ENCODE assay signal across 9 cellular contexts in genomic region chr16:85752511-85753420, GRCh38. TPM values are rescaled to one million over a fixed set of nuclear protein-coding genes. Genes with fewer than 3 reads are reported as not detected.
DNase-seq lines count a peak whose midpoint lies in the region; ATAC-seq and TF ChIP-seq lines count a peak whose summit lies in the region.
"Had no signal": no experiment of that assay in that cellular context is flagged by ENCODE, and none has a peak within 500 bp of the region (broad histone marks: within the 10 kb centered on the region; RNA-seq: fewer than 3 reads in every experiment).

No MANE protein-coding gene starts in this region.

- no peaks in the 10 kb centered on the region for H3K9me3 ChIP-seq in CD4-positive, alpha-beta T cell (ENCODE audit: control insufficient read depth, low read length)
- no peaks in the 10 kb centered on the region for H3K9me3 ChIP-seq in mesenchymal stem cell (ENCODE audit: control insufficient read depth, low read length)

- H4K91ac ChIP-seq in mesenchymal stem cell (ENCODE audit: low read length): no peak overlapping the region

- H3K36me3 Mint-ChIP-seq in CD4-positive, alpha-beta T cell (ENCODE audit: low read depth): no peaks in the 10 kb centered on the region
- H3K36me3 Mint-ChIP-seq in T-cell: no peaks in the 10 kb centered on the region

- ATAC-seq in CD4-positive, alpha-beta T cell (ENCODE audit: poor library complexity): no peak
- ATAC-seq in T-cell (replicated peaks in 1 of 4) (no peak), HG03039 (IDR thresholded peaks at IDR 0.05; ENCODE audit: unreplicated experiment) (no peak)

- peak overlapping the region in 1 of 2 experiments; percentile 76 for H2BK12ac ChIP-seq in mesenchymal stem cell (ENCODE audit: low read length in 2 of 2)

- peaks cover 37% of the 10 kb centered on the region for H3K27me3 ChIP-seq in CD4-positive, alpha-beta T cell (ENCODE audit: control insufficient read depth, insufficient read depth, low read length)
- peaks cover 36 to 42% of the 10 kb centered on the region in 2 experiments for H3K27me3 ChIP-seq in mesenchymal stem cell (ENCODE audit: control insufficient read depth in 1 of 2, insufficient read depth in 1 of 2, low read length in 2 of 2)

- peaks cover 42% of the 10 kb centered on the region for H3K27me3 Mint-ChIP-seq in CD4-positive, alpha-beta T cell
- H3K27me3 Mint-ChIP-seq in T-cell: peaks cover 11 to 39% of the 10 kb centered on the region in 2 donors

- no peak overlapping the region for H2BK120ac ChIP-seq in mesenchymal stem cell (ENCODE audit: low read depth, low read length)

- POLR2A ChIA-PET in CD4-positive, alpha-beta T cell (lab: Charles Lee): no interaction called here
- POLR2A ChIA-PET in T-cell (lab: Charles Lee): interaction anchor here in 1 of 2 donors (0.5 to 0.6 kb wide), 2 partner anchors 161 to 1678 kb away, joined by 3 to 4 read pairs; no protein-coding TSS in a partner anchor

- H3K9me3 Mint-ChIP-seq in CD4-positive, alpha-beta T cell: no peaks in the 10 kb centered on the region
- no peaks in the 10 kb centered on the region for H3K9me3 Mint-ChIP-seq in T-cell

- DNase-seq in CD4-positive, alpha-beta T cell: no peak
- DNase-seq in LNCaP clone FGC (ENCODE audit: low read depth) (peak; percentile 45), astrocyte of the cerebellum (ENCODE audit: low read depth) (no peak), mesenchymal stem cell (peak; percentile 78), T-cell (no peak), SKM-1 treated with dmso at 0.1 percent for 144 hours (lab: John Stamatoyannopoulos, UW; ENCODE audit: unreplicated experiment) (no peak), C1 segment of cervical spinal cord (lab: John Stamatoyannopoulos, UW) (no peak)
- DNase-seq: activated CD8-positive, alpha-beta memory T cell treated with anti-CD3 and anti-CD28 coated beads for 24 hours had no signal

- H3K4me3 ChIP-seq in LNCaP clone FGC (ENCODE audit: low read depth, low read length) (no peak overlapping the region), astrocyte of the cerebellum (ENCODE audit: low read depth, low read length) (no peak overlapping the region), mesenchymal stem cell (ENCODE audit: insufficient read depth in 1 of 2, low read depth in 1 of 2, low read length in 2 of 2) (no peak overlapping the region)

- H3K9ac ChIP-seq in mesenchymal stem cell (ENCODE audit: low read length): no peak overlapping the region

- H3K14ac ChIP-seq in mesenchymal stem cell (ENCODE audit: low read length in 2 of 2): no peak overlapping the region

- peaks cover 5% of the 10 kb centered on the region for H3K4me1 Mint-ChIP-seq in CD4-positive, alpha-beta T cell (ENCODE audit: low read depth)
- H3K4me1 Mint-ChIP-seq in T-cell: peaks cover 5 to 15% (median 6%) of the 10 kb centered on the region in 3 donors

- no peak overlapping the region for H3K23ac ChIP-seq in mesenchymal stem cell (ENCODE audit: low read length in 2 of 2)

- peak overlapping the region in 1 of 2 experiments; percentile 35 for H3K18ac ChIP-seq in mesenchymal stem cell (ENCODE audit: low read depth in 1 of 2, low read length in 2 of 2)

- WGBS in mesenchymal stem cell: 36% methylated on average over 21 of the region's 21 CpGs

- H2AK5ac ChIP-seq in mesenchymal stem cell (ENCODE audit: low read length, severe bottlenecking): no peak overlapping the region

- intact Hi-C loops in CD4-positive, alpha-beta T cell (cut with DNase I, micrococcal nuclease): no loop called here

- peak overlapping the region; percentile 51 for H3K4me3 Mint-ChIP-seq in CD4-positive, alpha-beta T cell
- peak overlapping the region in 1 of 3 donors; percentile 28 for H3K4me3 Mint-ChIP-seq in T-cell

- in situ Hi-C loops in astrocyte of the cerebellum (cut with HindIII; ENCODE audit: low sequenced_read_pairs): no loop called here

- no peaks in the 10 kb centered on the region for H3K36me3 ChIP-seq in mesenchymal stem cell (ENCODE audit: control insufficient read depth in 1 of 2, insufficient read depth in 2 of 2, low read depth in 1 of 2, low read length in 2 of 2)

- CTCF ChIA-PET in CD4-positive, alpha-beta T cell (lab: Charles Lee): no interaction called here
- CTCF ChIA-PET in T-cell (lab: Charles Lee): interaction anchor here in 1 of 2 donors (0.6 kb wide), 1 partner anchor 67 kb away, joined by 8 read pairs; no protein-coding TSS in a partner anchor

- peak overlapping the region; percentile 19 for H4K8ac ChIP-seq in mesenchymal stem cell (ENCODE audit: low read length)

- no peak overlapping the region for H3K4me2 ChIP-seq in mesenchymal stem cell (ENCODE audit: low read length, poor library complexity, severe bottlenecking)

- no peak for TF ChIP-seq CTCF in CD4-positive, alpha-beta T cell (IDR thresholded peaks at IDR 0.05)
- TF ChIP-seq CTCF in LNCaP clone FGC (IDR thresholded peaks at IDR 0.05; ENCODE audit: control insufficient read depth, extremely low read depth, insufficient read depth): peak; percentile 66
- TF ChIP-seq CTCF in astrocyte of the cerebellum (IDR thresholded peaks at IDR 0.05; ENCODE audit: low read depth, low read length, missing control alignments): peak; percentile 35

- no peak overlapping the region for H3K27ac ChIP-seq in CD4-positive, alpha-beta T cell (ENCODE audit: low read depth, low read length)
- no peak overlapping the region for H3K27ac ChIP-seq in mesenchymal stem cell (ENCODE audit: low read length, poor library complexity, severe bottlenecking)

- H3K4ac ChIP-seq in mesenchymal stem cell (ENCODE audit: low read depth in 1 of 2, low read length in 2 of 2): peak overlapping the region in 1 of 2 experiments; percentile 52

- no peak overlapping the region for H2AFZ ChIP-seq in mesenchymal stem cell (ENCODE audit: low read depth, low read length)

- H3K27ac Mint-ChIP-seq in CD4-positive, alpha-beta T cell: no peak overlapping the region
- H3K27ac Mint-ChIP-seq in T-cell: no peak overlapping the region

- peak overlapping the region; percentile 84 for H2BK15ac ChIP-seq in mesenchymal stem cell (ENCODE audit: low read depth, poor library complexity, severe bottlenecking)

- no peaks in the 10 kb centered on the region for H3K79me1 ChIP-seq in mesenchymal stem cell (replicated peaks; ENCODE audit: low read length, poor library complexity, severe bottlenecking)

- H2BK5ac ChIP-seq in mesenchymal stem cell (ENCODE audit: low read depth, low read length, poor library complexity, severe bottlenecking): no peak overlapping the region

- H3K4me1 ChIP-seq in mesenchymal stem cell (ENCODE audit: control insufficient read depth, insufficient read depth, low read depth, low read length): peaks cover 21% of the 10 kb centered on the region

RNA-seq across cellular contexts. Expression of gene C16orf74, which starts 1.9 kb away (rescaled TPM):
- 1 to 10 TPM; 2.1 to 2.9 TPM for total RNA-seq in CD4-positive, alpha-beta T cell
- polyA plus RNA-seq in mesenchymal stem cell (2013, experiment 1 of 2): 6.1 TPM
- polyA plus RNA-seq in mesenchymal stem cell (2013, experiment 2 of 2): 6.5 TPM
- 10 to 100 TPM in 3 of 5 donors, 1 to 10 TPM in 2; 3.1 to 21.7 (median 15.6) TPM for total RNA-seq in T-cell

RNA-seq across cellular contexts. Expression of gene EMC8, which starts 46.6 kb away (rescaled TPM):
- total RNA-seq in CD4-positive, alpha-beta T cell: 10 to 100 TPM; 38.9 to 41.7 TPM
- 26.5 TPM for polyA plus RNA-seq in mesenchymal stem cell (2013, experiment 1 of 2)
- polyA plus RNA-seq in mesenchymal stem cell (2013, experiment 2 of 2): 26.0 TPM
- 10 to 100 TPM; 27.3 to 34.8 (median 31.1) TPM for total RNA-seq in T-cell

RNA-seq across cellular contexts. Expression of gene COX4I1, which starts 46.7 kb away (rescaled TPM):
- total RNA-seq in CD4-positive, alpha-beta T cell: 100 to 1,000 TPM; 749 to 750 TPM
- polyA plus RNA-seq in mesenchymal stem cell (2013, experiment 1 of 2): 933 TPM
- polyA plus RNA-seq in mesenchymal stem cell (2013, experiment 2 of 2): 903 TPM
- 100 to 1,000 TPM; 542 to 606 (median 574) TPM for total RNA-seq in T-cell

Comparison
In these comparisons a context has a peak if more than half of its experiments do, and no peak if none do; other contexts are left out.
1. DNase-seq: peak in LNCaP clone FGC (single experiment) and mesenchymal stem cell (single experiment); none in CD4-positive, alpha-beta T cell (0 of 10), astrocyte of the cerebellum (single experiment), T-cell (0 of 34), SKM-1 treated with dmso at 0.1 percent for 144 hours (single experiment) and C1 segment of cervical spinal cord (0 of 14).